In the genomic region with DNA sequence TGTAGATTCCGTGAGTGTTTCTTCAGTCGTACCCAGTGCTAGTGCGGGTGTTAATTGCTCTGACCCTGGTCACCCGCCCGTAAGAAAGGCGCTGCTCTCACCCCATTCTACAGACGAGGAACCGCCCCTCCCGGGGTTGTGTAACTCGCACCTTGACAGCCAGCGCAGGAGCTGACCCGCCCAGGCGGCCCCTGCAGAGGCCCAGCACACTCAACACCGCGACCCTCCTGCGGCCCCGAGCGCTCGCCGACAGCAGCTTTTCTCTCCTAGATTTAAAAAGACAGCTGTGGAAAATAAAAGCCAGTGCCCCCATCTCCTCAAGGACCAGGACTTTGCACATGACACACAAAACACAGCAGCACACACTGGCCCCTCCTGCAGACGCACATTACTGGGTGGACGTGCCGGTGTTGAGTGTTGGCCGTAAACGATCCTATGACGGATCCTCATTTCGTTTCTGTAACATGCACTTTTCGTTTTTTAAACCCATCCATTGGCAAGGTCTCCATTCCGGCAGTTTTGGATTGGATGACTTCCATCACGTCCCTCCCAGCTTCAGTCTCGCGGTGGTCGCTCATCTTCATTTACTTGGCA, we compare ENCODE assay signal across 12 cellular contexts. TPM values are rescaled to one million over a fixed set of nuclear protein-coding genes. Genes with fewer than 3 reads are reported as not detected.
DNase-seq lines count a peak whose midpoint lies in the region; ATAC-seq, FAIRE-seq and TF ChIP-seq lines count a peak whose summit lies in the region.
"Had no signal": no experiment of that assay in that cellular context is flagged by ENCODE, and none has a peak within 500 bp of the region (broad histone marks: within the 10 kb centered on the region; RNA-seq: fewer than 3 reads in every experiment).

No MANE protein-coding gene starts in this region.

- TF ChIP-seq CTCF in endodermal cell (conservative IDR thresholded peaks at IDR 0.05) (no peak), osteoblast (IDR thresholded peaks at IDR 0.05; ENCODE audit: extremely low read depth, low read depth, low read length) (no peak)

- H3K9me3 Mint-ChIP-seq in activated CD4-positive, alpha-beta T cell treated with anti-CD3 and anti-CD28 coated beads for 36 hours (ENCODE audit: low read depth): no peaks in the 10 kb centered on the region
- no peaks in the 10 kb centered on the region for H3K9me3 Mint-ChIP-seq in endodermal cell

- no peak overlapping the region for H3K27ac ChIP-seq in endodermal cell (ENCODE audit: low read depth, low read length)
- no peak overlapping the region for H3K27ac ChIP-seq in osteoblast (ENCODE audit: low read depth, low read length)
- H3K27ac ChIP-seq: epithelial cell of prostate, sigmoid colon, vagina had no signal

- H2AFZ ChIP-seq in osteoblast (ENCODE audit: low read length): peak overlapping the region; percentile 60

- WGBS in endodermal cell (ENCODE audit: insufficient coverage in 1 of 2, insufficient read length in 1 of 2), 2 experiments: 9 to 13% methylated on average over 17 to 33 of the region's 33 CpGs

- no peaks in the 10 kb centered on the region for H3K36me3 Mint-ChIP-seq in activated CD4-positive, alpha-beta T cell treated with anti-CD3 and anti-CD28 coated beads for 36 hours (ENCODE audit: low read depth)
- no peaks in the 10 kb centered on the region for H3K36me3 Mint-ChIP-seq in endodermal cell (ENCODE audit: low read depth)

- intact Hi-C loops in activated CD4-positive, alpha-beta T cell treated with anti-CD3 and anti-CD28 coated beads for 36 hours (cut with DNase I, micrococcal nuclease): loop anchor here in 1 of 2 experiments (5.0 kb wide), 1 partner anchor 368 kb away; a partner anchor contains a TSS

- H4K20me1 ChIP-seq in osteoblast (ENCODE audit: insufficient read depth, low read length): no peaks in the 10 kb centered on the region

- TF ChIP-seq POLR2A in GM12891 (IDR thresholded peaks at IDR 0.05; ENCODE audit: low read depth, low read length): no peak

- H3K4me2 ChIP-seq in osteoblast (ENCODE audit: insufficient read depth, low read length): peak overlapping the region; percentile 72

- no peak overlapping the region for H3K9ac ChIP-seq in endodermal cell (ENCODE audit: extremely low read depth, low read length, poor library complexity, severe bottlenecking)

- no peak for ATAC-seq in activated CD4-positive, alpha-beta T cell treated with anti-CD3 and anti-CD28 coated beads for 36 hours

- peaks cover 33% of the 10 kb centered on the region for H3K27me3 Mint-ChIP-seq in activated CD4-positive, alpha-beta T cell treated with anti-CD3 and anti-CD28 coated beads for 36 hours
- peaks cover 71% of the 10 kb centered on the region for H3K27me3 Mint-ChIP-seq in endodermal cell (ENCODE audit: insufficient read depth)

- H3K4me3 ChIP-seq in endodermal cell (ENCODE audit: low read length) (peak overlapping the region; percentile 88), osteoblast (ENCODE audit: insufficient read depth, low read length) (peak overlapping the region; percentile 47)
- H3K4me3 ChIP-seq: sigmoid colon had no signal

- peaks cover 76% of the 10 kb centered on the region for H3K4me1 Mint-ChIP-seq in activated CD4-positive, alpha-beta T cell treated with anti-CD3 and anti-CD28 coated beads for 36 hours
- peaks cover 19% of the 10 kb centered on the region for H3K4me1 Mint-ChIP-seq in endodermal cell

- H3K27me3 ChIP-seq in endodermal cell (ENCODE audit: control insufficient read depth, insufficient read depth, low read length, poor library complexity, severe bottlenecking) (peaks cover 68% of the 10 kb centered on the region), osteoblast (ENCODE audit: insufficient read depth, low read length) (no peaks in the 10 kb centered on the region)

- H3K4me1 ChIP-seq in endodermal cell (ENCODE audit: control insufficient read depth, insufficient read depth, low read length): no peaks in the 10 kb centered on the region
- H3K4me1 ChIP-seq in osteoblast (ENCODE audit: insufficient read depth, low read length): peaks cover 17% of the 10 kb centered on the region

- no peaks in the 10 kb centered on the region for H3K79me2 ChIP-seq in osteoblast (ENCODE audit: insufficient read depth, low read length)

- peak overlapping the region; percentile 67 for H3K4me3 Mint-ChIP-seq in activated CD4-positive, alpha-beta T cell treated with anti-CD3 and anti-CD28 coated beads for 36 hours
- peak overlapping the region; percentile 66 for H3K4me3 Mint-ChIP-seq in endodermal cell

- no peak for DNase-seq in activated CD4-positive, alpha-beta T cell treated with anti-CD3 and anti-CD28 coated beads for 36 hours
- no peak for DNase-seq in activated CD4-positive, alpha-beta T cell treated with anti-CD3 and anti-CD28 coated beads, Interleukin-2, amount 50 U/mL, for 4 hours
- DNase-seq in NCI-H2227 treated with DMSO at 0.1 percent for 48 hours (lab: John Stamatoyannopoulos, UW) (peak; percentile 34), endodermal cell (no peak), osteoblast (ENCODE audit: insufficient read length, low spot score, missing footprints) (peak; percentile 65), NCI-H2107 (lab: John Stamatoyannopoulos, UW) (no peak), GM12891 (ENCODE audit: insufficient read length, low spot score) (no peak), NCI-H2107 treated with DMSO at 0.1 percent for 48 hours (lab: John Stamatoyannopoulos, UW; ENCODE audit: unreplicated experiment) (no peak)
- DNase-seq: sigmoid colon had no signal

- H3K36me3 ChIP-seq in endodermal cell (ENCODE audit: control insufficient read depth, insufficient read depth, low read length) (no peaks in the 10 kb centered on the region), osteoblast (ENCODE audit: insufficient read depth, low read length) (no peaks in the 10 kb centered on the region)
- H3K36me3 ChIP-seq: sigmoid colon, vagina had no signal

- H3K9me3 ChIP-seq in endodermal cell (ENCODE audit: control insufficient read depth, low read length): no peaks in the 10 kb centered on the region
- no peaks in the 10 kb centered on the region for H3K9me3 ChIP-seq in osteoblast (ENCODE audit: low read depth, low read length)
- H3K9me3 ChIP-seq: sigmoid colon, vagina had no signal

- FAIRE-seq in GM12891 (lab: Jason Lieb, UNC): no peak

- POLR2A ChIA-PET in activated CD4-positive, alpha-beta T cell treated with anti-CD3 and anti-CD28 coated beads for 36 hours (lab: Charles Lee): no interaction called here

- H3K27ac Mint-ChIP-seq in activated CD4-positive, alpha-beta T cell treated with anti-CD3 and anti-CD28 coated beads for 36 hours: peak overlapping the region; percentile 55
- H3K27ac Mint-ChIP-seq in endodermal cell: no peak overlapping the region

- CTCF ChIA-PET in activated CD4-positive, alpha-beta T cell treated with anti-CD3 and anti-CD28 coated beads for 36 hours (lab: Charles Lee): interaction anchor here (0.6 to 2.1 kb wide), 4 partner anchors 14 to 452 kb away, joined by 3 to 10 read pairs (median 3); no protein-coding TSS in a partner anchor

TF ChIP-seq in GM12891, 5 proteins besides CTCF, POLR2A, EP300 and RAD21:
- TF ChIP-seq PAX5 (IDR thresholded peaks at IDR 0.05; ENCODE audit: insufficient read depth, low read length, severe bottlenecking) (no peak), POU2F2 (IDR thresholded peaks at IDR 0.05; ENCODE audit: low read depth, low read length) (no peak), SPI1 (IDR thresholded peaks at IDR 0.05; ENCODE audit: low read depth, low read length) (no peak), POLR2AphosphoS5 (IDR thresholded peaks at IDR 0.05; ENCODE audit: low read depth, low read length) (no peak), TAF1 (IDR thresholded peaks at IDR 0.05; ENCODE audit: low read depth, low read length) (no peak)
TF ChIP-seq in GM12891: peak in this region for 0.

RNA-seq across cellular contexts. Expression of a gene that starts 22.9 kb away (rescaled TPM):
- not detected for total RNA-seq in activated CD4-positive, alpha-beta T cell treated with anti-CD3 and anti-CD28 coated beads for 36 hours
- total RNA-seq in endodermal cell: not detected
- not detected for polyA plus RNA-seq in endodermal cell (2013, experiment 1 of 2)
- polyA plus RNA-seq in endodermal cell (2013, experiment 2 of 2): not detected
- not detected in 2 replicates for total RNA-seq in osteoblast
- 0.06 TPM for polyA plus RNA-seq in GM12891 (2012; ENCODE audit: low read depth, missing spikeins)
- total RNA-seq: sigmoid colon, vagina had no signal
- polyA plus RNA-seq: BJ, sigmoid colon had no signal

RNA-seq across cellular contexts. Expression of a gene that starts 34.7 kb away (rescaled TPM):
- total RNA-seq in activated CD4-positive, alpha-beta T cell treated with anti-CD3 and anti-CD28 coated beads for 36 hours: 1 to 10 TPM; 1.4 to 1.6 TPM
- total RNA-seq in endodermal cell (not detected), osteoblast (0.29 and 0.72 TPM in 2 replicates)
- polyA plus RNA-seq in endodermal cell (2013, experiment 1 of 2): 0.21 TPM
- 0.29 TPM for polyA plus RNA-seq in endodermal cell (2013, experiment 2 of 2)
- polyA plus RNA-seq in GM12891 (2012; ENCODE audit: low read depth, missing spikeins): 0.19 TPM

RNA-seq across cellular contexts. Expression of a gene that starts 39.4 kb away (rescaled TPM):
- not detected for total RNA-seq in activated CD4-positive, alpha-beta T cell treated with anti-CD3 and anti-CD28 coated beads for 36 hours
- total RNA-seq in endodermal cell: not detected
- polyA plus RNA-seq in endodermal cell (2013, experiment 1 of 2): not detected
- polyA plus RNA-seq in endodermal cell (2013, experiment 2 of 2): not detected
- total RNA-seq in osteoblast: not detected in 2 replicates
- polyA plus RNA-seq in GM12891 (2012; ENCODE audit: low read depth, missing spikeins): 0.17 TPM
- total RNA-seq: sigmoid colon, vagina had no signal
- polyA plus RNA-seq: BJ, sigmoid colon had no signal

RNA-seq across cellular contexts. Expression of a gene that starts 52.7 kb away (rescaled TPM):
- total RNA-seq in activated CD4-positive, alpha-beta T cell treated with anti-CD3 and anti-CD28 coated beads for 36 hours: 10 to 100 TPM; 27.0 to 30.7 TPM
- 10 to 100 TPM; 37.5 to 41.7 TPM for total RNA-seq in endodermal cell
- polyA plus RNA-seq in endodermal cell (2013, experiment 1 of 2): 29.1 TPM
- 23.7 TPM for polyA plus RNA-seq in endodermal cell (2013, experiment 2 of 2)
- total RNA-seq in osteoblast: 12.4 and 15.9 TPM in 2 replicates
- 19.7 TPM for polyA plus RNA-seq in GM12891 (2012; ENCODE audit: low read depth, missing spikeins)

Comparison
In these comparisons a context has a peak if more than half of its experiments do, and no peak if none do; other contexts are left out.
1. DNase-seq: peak in NCI-H2227 treated with DMSO at 0.1 percent for 48 hours (single experiment) and osteoblast (single experiment); none in activated CD4-positive, alpha-beta T cell treated with anti-CD3 and anti-CD28 coated beads for 36 hours (single experiment), activated CD4-positive, alpha-beta T cell treated with anti-CD3 and anti-CD28 coated beads, Interleukin-2, amount 50 U/mL, for 4 hours (0 of 2), endodermal cell (single experiment), NCI-H2107 (single experiment), GM12891 (single experiment) and NCI-H2107 treated with DMSO at 0.1 percent for 48 hours (single experiment).